ENCODE assay signal across 17 cellular contexts in the genomic region with DNA sequence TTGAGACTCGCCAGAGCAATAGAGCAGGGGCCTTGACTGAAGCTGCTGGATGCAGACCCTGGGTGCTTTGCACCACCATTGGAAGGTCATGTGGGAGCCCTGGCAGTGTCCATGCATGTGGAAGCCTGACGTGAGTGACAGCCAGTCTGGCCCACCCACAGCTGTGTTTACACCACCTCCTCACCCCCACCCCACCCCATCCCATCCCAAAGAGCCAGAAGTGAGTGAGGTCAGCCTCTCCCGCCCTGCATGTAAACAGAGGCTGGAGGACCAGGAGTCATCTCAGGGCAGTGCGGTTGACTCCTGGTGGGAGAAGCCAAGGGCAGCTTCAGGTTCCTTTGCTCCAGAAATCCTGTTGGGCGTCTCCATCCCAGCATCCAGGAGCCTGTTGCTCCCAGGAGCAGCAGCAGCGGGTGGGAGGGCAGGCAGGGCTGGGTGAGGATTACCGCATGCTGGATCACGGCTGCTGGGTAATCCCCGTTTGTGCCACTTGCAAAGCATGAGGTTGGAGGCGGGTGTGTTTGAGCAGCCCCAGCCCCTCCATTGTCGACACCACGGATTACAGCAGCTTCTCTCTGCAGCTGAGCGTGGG. TPM values are rescaled to one million over a fixed set of nuclear protein-coding genes. Genes with fewer than 3 reads are reported as not detected.
A peak's percentile ranks its signal among the peaks of the same experiment; 100 is the strongest.
DNase-seq lines count a peak whose midpoint lies in the region; ATAC-seq and TF ChIP-seq lines count a peak whose summit lies in the region.
"Had no signal": no experiment of that assay in that cellular context is flagged by ENCODE, and none has a peak within 500 bp of the region (broad histone marks: within the 10 kb centered on the region; RNA-seq: fewer than 3 reads in every experiment).

No MANE protein-coding gene starts in this region.

- peaks cover 61% of the 10 kb centered on the region for H3K4me1 Mint-ChIP-seq in neural progenitor cell

- H3K9me3 ChIP-seq in BLaER1 (no peaks in the 10 kb centered on the region), OCI-LY7 (ENCODE audit: low read length) (no peaks in the 10 kb centered on the region), neural progenitor cell (ENCODE audit: low read depth) (no peaks in the 10 kb centered on the region)

- H3K9me2 ChIP-seq in OCI-LY7 (ENCODE audit: insufficient read depth, low read length) = no peaks in the 10 kb centered on the region

- POLR2A ChIA-PET in OCI-LY7 (lab: Charles Lee) = interaction anchor here (0.6 to 1.0 kb wide), 4 partner anchors 11 to 841 kb away, joined by 3 to 4 read pairs (median 3); no protein-coding TSS in a partner anchor

- H3F3A ChIP-seq in neural progenitor cell (ENCODE audit: low read depth) = peaks cover 26% of the 10 kb centered on the region

- BruUV-seq in OCI-LY7 (replicated peaks; lab: Mats Ljungman, UMichigan) = no TSS peak

- H3K36me3 ChIP-seq in BLaER1 (no peaks in the 10 kb centered on the region), OCI-LY7 (ENCODE audit: insufficient read depth, low read length) (no peaks in the 10 kb centered on the region), neural progenitor cell (no peaks in the 10 kb centered on the region)

- no peaks in the 10 kb centered on the region for H3K36me3 Mint-ChIP-seq in neural progenitor cell

- H3K9me3 Mint-ChIP-seq in neural progenitor cell = no peaks in the 10 kb centered on the region
- H3K9me3 Mint-ChIP-seq: nephron had no signal

- H3K27me3 ChIP-seq in BLaER1 (no peaks in the 10 kb centered on the region), neural progenitor cell (no peaks in the 10 kb centered on the region)

- no peak overlapping the region for H3K4me3 Mint-ChIP-seq in neural progenitor cell
- H3K4me3 Mint-ChIP-seq: nephron had no signal

- peaks cover 5% of the 10 kb centered on the region for H3K27me3 Mint-ChIP-seq in neural progenitor cell (ENCODE audit: insufficient read depth, low read depth)

- intact Hi-C loops in OCI-LY7 (cut with micrococcal nuclease; ENCODE audit: unreplicated experiment) = no loop called here

- H3K27ac ChIP-seq in BLaER1 = no peak overlapping the region
- no peak overlapping the region for H3K27ac ChIP-seq in OCI-LY7 (ENCODE audit: low read depth, low read length, poor library complexity, severe bottlenecking)
- no peak overlapping the region for H3K27ac ChIP-seq in neural progenitor cell

- H3K9ac ChIP-seq in BLaER1 (no peak overlapping the region), neural progenitor cell (no peak overlapping the region)

- CTCF ChIA-PET in OCI-LY7 (lab: Charles Lee; ENCODE audit: unreplicated experiment) = interaction anchor here (0.6 to 2.5 kb wide), 2 partner anchors 8 to 42 kb away, joined by 3 to 10 read pairs; no protein-coding TSS in a partner anchor

- H3K4me1 ChIP-seq in BLaER1 = peaks cover 85% of the 10 kb centered on the region
- H3K4me1 ChIP-seq in OCI-LY7 (ENCODE audit: insufficient read depth, low read length, poor library complexity, severe bottlenecking) = peaks cover 85% of the 10 kb centered on the region
- H3K4me1 ChIP-seq in neural progenitor cell = peaks cover 31% of the 10 kb centered on the region

- H3K4me2 ChIP-seq in BLaER1 = 0 out of 2 replicates have a peak overlapping the region, but pooled peaks have one; percentile 86
- peak overlapping the region; percentile 25; the same call in 1 of the 2 replicates for H3K4me2 ChIP-seq in OCI-LY7 (ENCODE audit: low read length)
- H3K4me2 ChIP-seq in neural progenitor cell = peak overlapping the region; percentile 25

- no peak overlapping the region for H3K27ac Mint-ChIP-seq in neural progenitor cell
- H3K27ac Mint-ChIP-seq: nephron had no signal

- H3K79me2 ChIP-seq in OCI-LY7 (ENCODE audit: insufficient read depth, low read depth, low read length) = peaks cover 37% of the 10 kb centered on the region; the same call in 1 of the 2 replicates
- no peaks in the 10 kb centered on the region for H3K79me2 ChIP-seq in neural progenitor cell (ENCODE audit: low read depth)

- TF ChIP-seq CTCF in OCI-LY7 (conservative IDR thresholded peaks at IDR 0.05; ENCODE audit: low read length) (no peak), fibroblast of mammary gland (conservative IDR thresholded peaks at IDR 0.05; ENCODE audit: control insufficient read depth, insufficient read depth, low read depth, low read length) (no peak), neural progenitor cell (IDR thresholded peaks at IDR 0.05) (no peak)

- DNase-seq in OCI-LY7 (ENCODE audit: low spot score) (no peak), fibroblast of mammary gland (ENCODE audit: low read depth) (peak; percentile 72), neural progenitor cell (ENCODE audit: low spot score) (peak; percentile 85), NCI-H526 treated with DMSO at 0.1 percent for 48 hours (lab: John Stamatoyannopoulos, UW) (no peak)
- no peak for DNase-seq in NK-92 treated with Interleukin-12 subunit alpha and Interleukin-12 subunit beta, amount 100 ng/mL, for 24 hours (lab: John Stamatoyannopoulos, UW)
- DNase-seq: ACHN; activated CD8-positive, alpha-beta memory T cell treated with anti-CD3 and anti-CD28 coated beads, Interleukin-2, amount 50 U/mL, for 4 hours; activated naive CD4-positive, alpha-beta T cell treated with anti-CD3 and anti-CD28 coated beads, Interleukin-2, amount 50 U/mL, for 16 hours; cerebellar nuclear complex; COR-L47; GDM1; NCI-H345; stimulated activated naive CD8-positive, alpha-beta T cell treated with anti-CD3 and anti-CD28 coated beads, Interleukin-15, Interleukin-2, amounts not matched to agents 100 U/mL and 50 U/mL, for 24 hours had no signal

- no peaks in the 10 kb centered on the region for H4K20me1 ChIP-seq in BLaER1
- no peaks in the 10 kb centered on the region for H4K20me1 ChIP-seq in OCI-LY7 (ENCODE audit: insufficient read depth, low read length)
- H4K20me1 ChIP-seq in neural progenitor cell (ENCODE audit: low read depth) = no peaks in the 10 kb centered on the region

- ATAC-seq in HG03342 (IDR thresholded peaks at IDR 0.05; ENCODE audit: unreplicated experiment) (no peak), HG03045 (IDR thresholded peaks at IDR 0.05; ENCODE audit: unreplicated experiment) (no peak)
- ATAC-seq: stimulated activated naive CD8-positive, alpha-beta T cell treated with anti-CD3 and anti-CD28 coated beads, Interleukin-15, Interleukin-2, amounts not matched to agents 100 U/mL and 50 U/mL, for 24 hours had no signal

- H2AFZ ChIP-seq in OCI-LY7 (ENCODE audit: low read length) (no peak overlapping the region), neural progenitor cell (replicated peaks) (peak overlapping the region; percentile 18)

- H3K4me3 ChIP-seq in BLaER1 = no peak overlapping the region
- H3K4me3 ChIP-seq in OCI-LY7 (ENCODE audit: low read depth, low read length, poor library complexity, severe bottlenecking) = no peak overlapping the region
- no peak overlapping the region for H3K4me3 ChIP-seq in fibroblast of mammary gland (ENCODE audit: control insufficient read depth, low read depth, low read length)
- no peak overlapping the region for H3K4me3 ChIP-seq in neural progenitor cell

RNA-seq across cellular contexts. Expression of a gene that starts 44.6 kb away (rescaled TPM):
- 11.3 and 12.5 TPM in 2 replicates for total RNA-seq in OCI-LY7 (2014; rRNA removed; shearing (Covaris generic))
- total RNA-seq in OCI-LY7 (2022) = 7.4 and 10.5 TPM in 2 replicates
- 1.0 and 3.3 TPM in 2 replicates for total RNA-seq in neural progenitor cell (ENCODE audit: low replicate concordance)

Comparison
In these comparisons a context has a peak if more than half of its experiments do, and no peak if none do; other contexts are left out.
1. H3K4me2 ChIP-seq: peak in every context shown above with its lines; median percentile 86 in BLaER1; 25 in OCI-LY7; 25 in neural progenitor cell.
2. DNase-seq: peak in fibroblast of mammary gland (single experiment) and neural progenitor cell (single experiment); none in OCI-LY7 (single experiment), NCI-H526 treated with DMSO at 0.1 percent for 48 hours (single experiment) and NK-92 treated with Interleukin-12 subunit alpha and Interleukin-12 subunit beta, amount 100 ng/mL, for 24 hours (single experiment).